In genomic region chr1:109493805-109494539, GRCh38 we compare ENCODE assay signal across 1 cellular context.
TF ChIP-seq lines count a peak whose summit lies in the region.

CYB561D1 (plus strand) TSS chr1:109494094; CDS start chr1:109494140, 46 bp downstream.

TF ChIP-seq in K562, 482 proteins besides CTCF, POLR2A, EP300 and RAD21 (continued from another document):
- TF ChIP-seq, protein P1, sequence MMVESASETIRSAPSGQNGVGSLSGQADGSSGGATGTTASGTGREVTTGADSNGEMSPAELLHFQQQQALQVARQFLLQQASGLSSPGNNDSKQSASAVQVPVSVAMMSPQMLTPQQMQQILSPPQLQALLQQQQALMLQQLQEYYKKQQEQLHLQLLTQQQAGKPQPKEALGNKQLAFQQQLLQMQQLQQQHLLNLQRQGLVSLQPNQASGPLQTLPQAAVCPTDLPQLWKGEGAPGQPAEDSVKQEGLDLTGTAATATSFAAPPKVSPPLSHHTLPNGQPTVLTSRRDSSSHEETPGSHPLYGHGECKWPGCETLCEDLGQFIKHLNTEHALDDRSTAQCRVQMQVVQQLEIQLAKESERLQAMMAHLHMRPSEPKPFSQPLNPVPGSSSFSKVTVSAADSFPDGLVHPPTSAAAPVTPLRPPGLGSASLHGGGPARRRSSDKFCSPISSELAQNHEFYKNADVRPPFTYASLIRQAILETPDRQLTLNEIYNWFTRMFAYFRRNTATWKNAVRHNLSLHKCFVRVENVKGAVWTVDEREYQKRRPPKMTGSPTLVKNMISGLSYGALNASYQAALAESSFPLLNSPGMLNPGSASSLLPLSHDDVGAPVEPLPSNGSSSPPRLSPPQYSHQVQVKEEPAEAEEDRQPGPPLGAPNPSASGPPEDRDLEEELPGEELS (CRISPR knock-in tag; IDR thresholded peaks at IDR 0.05; ENCODE audit: borderline replicate concordance) = peak; percentile 67; the same call in 1 of the 2 replicates
- TF ChIP-seq TAF7 (tag; IDR thresholded peaks at IDR 0.05) (peak; percentile 35; the same call in 1 of the 2 replicates), PCBP1 (IDR thresholded peaks at IDR 0.05; ENCODE audit: low read depth, low read length, poor library complexity, severe bottlenecking) (peak; percentile 37), MAX (CRISPR knock-in tag; IDR thresholded peaks at IDR 0.05) (peak; percentile 71), NONO (IDR thresholded peaks at IDR 0.05; ENCODE audit: low read depth in 2 of 2, low read length in 1 of 2) (peak in 1 of 2 experiments; percentile 78; a peak in 1 of 4 replicates), TBP (optimal IDR thresholded peaks at IDR 0.05; ENCODE audit: low read depth, low read length) (peak; percentile 64), FOXK2 (conservative IDR thresholded peaks at IDR 0.05 in 1 of 2, IDR thresholded peaks at IDR 0.05 in 1 of 2; ENCODE audit: low read depth in 2 of 2) (peak; percentile 51 to 61; a peak in 1 of 4 replicates), ZEB2 (IDR thresholded peaks at IDR 0.05) (peak; percentile 22; the same call in 1 of the 2 replicates), GABPB1 (CRISPR knock-in tag; IDR thresholded peaks at IDR 0.05) (peak; percentile 81; the same call in 1 of the 2 replicates), CHD2 (IDR thresholded peaks at IDR 0.05; ENCODE audit: low read depth, low read length) (peak; percentile 97), STAG1 (CRISPR knock-in tag; IDR thresholded peaks at IDR 0.05; ENCODE audit: borderline replicate concordance) (no peak), EP400 (IDR thresholded peaks at IDR 0.05) (peak; percentile 87), XRCC5 (IDR thresholded peaks at IDR 0.05; ENCODE audit: low read depth, low read length) (peak; percentile 96), HMG20A (CRISPR knock-in tag; conservative IDR thresholded peaks at IDR 0.05) (no peak), ZNF324 (CRISPR knock-in tag; IDR thresholded peaks at IDR 0.05) (no peak), SP1 (CRISPR knock-in tag; IDR thresholded peaks at IDR 0.05) (peak; percentile 84), ZFP30 (CRISPR knock-in tag; IDR thresholded peaks at IDR 0.05; ENCODE audit: borderline replicate concordance) (no peak), GATAD2A (IDR thresholded peaks at IDR 0.05) (peak; percentile 43; the same call in 1 of the 2 replicates), NR1H2 (CRISPR knock-in tag; IDR thresholded peaks at IDR 0.05) (peak; percentile 74; the same call in 1 of the 2 replicates), TEAD1 (CRISPR knock-in tag; IDR thresholded peaks at IDR 0.05) (0 out of 4 replicates have a peak, but pooled peaks of 1 of the 2 experiments have one; percentile 61), GABPA (tag; conservative IDR thresholded peaks at IDR 0.05; ENCODE audit: low read depth) (peak; percentile 67), CXXC5 (CRISPR knock-in tag; IDR thresholded peaks at IDR 0.05) (peak; percentile 92), SREBF1 (IDR thresholded peaks at IDR 0.05; ENCODE audit: borderline replicate concordance, low read depth, low read length) (peak; percentile 51; the same call in 1 of the 2 replicates)
- TF ChIP-seq, protein P2, sequence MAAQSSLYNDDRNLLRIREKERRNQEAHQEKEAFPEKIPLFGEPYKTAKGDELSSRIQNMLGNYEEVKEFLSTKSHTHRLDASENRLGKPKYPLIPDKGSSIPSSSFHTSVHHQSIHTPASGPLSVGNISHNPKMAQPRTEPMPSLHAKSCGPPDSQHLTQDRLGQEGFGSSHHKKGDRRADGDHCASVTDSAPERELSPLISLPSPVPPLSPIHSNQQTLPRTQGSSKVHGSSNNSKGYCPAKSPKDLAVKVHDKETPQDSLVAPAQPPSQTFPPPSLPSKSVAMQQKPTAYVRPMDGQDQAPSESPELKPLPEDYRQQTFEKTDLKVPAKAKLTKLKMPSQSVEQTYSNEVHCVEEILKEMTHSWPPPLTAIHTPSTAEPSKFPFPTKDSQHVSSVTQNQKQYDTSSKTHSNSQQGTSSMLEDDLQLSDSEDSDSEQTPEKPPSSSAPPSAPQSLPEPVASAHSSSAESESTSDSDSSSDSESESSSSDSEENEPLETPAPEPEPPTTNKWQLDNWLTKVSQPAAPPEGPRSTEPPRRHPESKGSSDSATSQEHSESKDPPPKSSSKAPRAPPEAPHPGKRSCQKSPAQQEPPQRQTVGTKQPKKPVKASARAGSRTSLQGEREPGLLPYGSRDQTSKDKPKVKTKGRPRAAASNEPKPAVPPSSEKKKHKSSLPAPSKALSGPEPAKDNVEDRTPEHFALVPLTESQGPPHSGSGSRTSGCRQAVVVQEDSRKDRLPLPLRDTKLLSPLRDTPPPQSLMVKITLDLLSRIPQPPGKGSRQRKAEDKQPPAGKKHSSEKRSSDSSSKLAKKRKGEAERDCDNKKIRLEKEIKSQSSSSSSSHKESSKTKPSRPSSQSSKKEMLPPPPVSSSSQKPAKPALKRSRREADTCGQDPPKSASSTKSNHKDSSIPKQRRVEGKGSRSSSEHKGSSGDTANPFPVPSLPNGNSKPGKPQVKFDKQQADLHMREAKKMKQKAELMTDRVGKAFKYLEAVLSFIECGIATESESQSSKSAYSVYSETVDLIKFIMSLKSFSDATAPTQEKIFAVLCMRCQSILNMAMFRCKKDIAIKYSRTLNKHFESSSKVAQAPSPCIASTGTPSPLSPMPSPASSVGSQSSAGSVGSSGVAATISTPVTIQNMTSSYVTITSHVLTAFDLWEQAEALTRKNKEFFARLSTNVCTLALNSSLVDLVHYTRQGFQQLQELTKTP (IDR thresholded peaks at IDR 0.05; ENCODE audit: low read depth in 1 of 2, partially characterized antibody in 2 of 2) = peak in 1 of 2 experiments; percentile 82
- TF ChIP-seq, protein P3, sequence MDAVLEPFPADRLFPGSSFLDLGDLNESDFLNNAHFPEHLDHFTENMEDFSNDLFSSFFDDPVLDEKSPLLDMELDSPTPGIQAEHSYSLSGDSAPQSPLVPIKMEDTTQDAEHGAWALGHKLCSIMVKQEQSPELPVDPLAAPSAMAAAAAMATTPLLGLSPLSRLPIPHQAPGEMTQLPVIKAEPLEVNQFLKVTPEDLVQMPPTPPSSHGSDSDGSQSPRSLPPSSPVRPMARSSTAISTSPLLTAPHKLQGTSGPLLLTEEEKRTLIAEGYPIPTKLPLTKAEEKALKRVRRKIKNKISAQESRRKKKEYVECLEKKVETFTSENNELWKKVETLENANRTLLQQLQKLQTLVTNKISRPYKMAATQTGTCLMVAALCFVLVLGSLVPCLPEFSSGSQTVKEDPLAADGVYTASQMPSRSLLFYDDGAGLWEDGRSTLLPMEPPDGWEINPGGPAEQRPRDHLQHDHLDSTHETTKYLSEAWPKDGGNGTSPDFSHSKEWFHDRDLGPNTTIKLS (IDR thresholded peaks at IDR 0.05; ENCODE audit: borderline replicate concordance, low read depth) = peak; percentile 89
TF ChIP-seq in K562: peak in this region for 152.
